In the genomic region with DNA sequence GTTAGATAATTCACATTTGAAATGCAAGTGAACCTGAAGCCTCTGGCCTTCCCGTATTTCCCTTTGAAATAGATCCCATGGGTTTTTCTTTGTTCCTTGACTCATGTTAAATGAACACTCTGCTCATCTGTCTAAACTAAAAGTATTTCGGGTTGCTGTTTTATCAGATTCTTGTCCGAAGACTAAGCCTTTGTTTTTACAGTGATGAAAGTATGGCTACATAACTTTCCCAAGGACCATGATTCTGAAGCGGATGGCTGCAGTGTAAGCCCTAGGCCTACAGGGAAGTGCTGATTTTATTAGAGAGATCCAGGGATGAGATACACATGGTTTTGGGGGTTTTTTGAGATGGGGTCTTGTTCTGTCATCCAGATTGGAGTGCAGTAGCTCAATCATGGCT, we compare ENCODE assay signal across 1 cellular context.
TF ChIP-seq lines count a peak whose summit lies in the region.

No MANE protein-coding gene starts in this region.

TF ChIP-seq in WTC11, 78 proteins besides CTCF, POLR2A, EP300 and RAD21 (continued from another document):
- TF ChIP-seq USF2 (CRISPR knock-in tag; IDR thresholded peaks at IDR 0.05) (no peak), ERG (CRISPR knock-in tag; IDR thresholded peaks at IDR 0.05) (no peak), ZNF317 (CRISPR knock-in tag; IDR thresholded peaks at IDR 0.05; ENCODE audit: borderline replicate concordance, low read depth) (no peak), NFE2L1 (CRISPR knock-in tag; IDR thresholded peaks at IDR 0.05) (no peak), MAX (CRISPR knock-in tag; IDR thresholded peaks at IDR 0.05) (no peak), E2F1 (CRISPR knock-in tag; IDR thresholded peaks at IDR 0.05) (no peak), ETV6 (CRISPR knock-in tag; IDR thresholded peaks at IDR 0.05) (no peak), ATF6 (CRISPR knock-in tag; IDR thresholded peaks at IDR 0.05) (no peak), ZNF121 (CRISPR knock-in tag; IDR thresholded peaks at IDR 0.05) (no peak), JAZF1 (CRISPR knock-in tag; IDR thresholded peaks at IDR 0.05) (no peak), ZNF263 (CRISPR knock-in tag; IDR thresholded peaks at IDR 0.05; ENCODE audit: low read depth) (no peak), MXD4 (CRISPR knock-in tag; IDR thresholded peaks at IDR 0.05; ENCODE audit: borderline replicate concordance) (no peak), TCF7 (CRISPR knock-in tag; IDR thresholded peaks at IDR 0.05; ENCODE audit: low read depth) (no peak)
- TF ChIP-seq, protein P1, sequence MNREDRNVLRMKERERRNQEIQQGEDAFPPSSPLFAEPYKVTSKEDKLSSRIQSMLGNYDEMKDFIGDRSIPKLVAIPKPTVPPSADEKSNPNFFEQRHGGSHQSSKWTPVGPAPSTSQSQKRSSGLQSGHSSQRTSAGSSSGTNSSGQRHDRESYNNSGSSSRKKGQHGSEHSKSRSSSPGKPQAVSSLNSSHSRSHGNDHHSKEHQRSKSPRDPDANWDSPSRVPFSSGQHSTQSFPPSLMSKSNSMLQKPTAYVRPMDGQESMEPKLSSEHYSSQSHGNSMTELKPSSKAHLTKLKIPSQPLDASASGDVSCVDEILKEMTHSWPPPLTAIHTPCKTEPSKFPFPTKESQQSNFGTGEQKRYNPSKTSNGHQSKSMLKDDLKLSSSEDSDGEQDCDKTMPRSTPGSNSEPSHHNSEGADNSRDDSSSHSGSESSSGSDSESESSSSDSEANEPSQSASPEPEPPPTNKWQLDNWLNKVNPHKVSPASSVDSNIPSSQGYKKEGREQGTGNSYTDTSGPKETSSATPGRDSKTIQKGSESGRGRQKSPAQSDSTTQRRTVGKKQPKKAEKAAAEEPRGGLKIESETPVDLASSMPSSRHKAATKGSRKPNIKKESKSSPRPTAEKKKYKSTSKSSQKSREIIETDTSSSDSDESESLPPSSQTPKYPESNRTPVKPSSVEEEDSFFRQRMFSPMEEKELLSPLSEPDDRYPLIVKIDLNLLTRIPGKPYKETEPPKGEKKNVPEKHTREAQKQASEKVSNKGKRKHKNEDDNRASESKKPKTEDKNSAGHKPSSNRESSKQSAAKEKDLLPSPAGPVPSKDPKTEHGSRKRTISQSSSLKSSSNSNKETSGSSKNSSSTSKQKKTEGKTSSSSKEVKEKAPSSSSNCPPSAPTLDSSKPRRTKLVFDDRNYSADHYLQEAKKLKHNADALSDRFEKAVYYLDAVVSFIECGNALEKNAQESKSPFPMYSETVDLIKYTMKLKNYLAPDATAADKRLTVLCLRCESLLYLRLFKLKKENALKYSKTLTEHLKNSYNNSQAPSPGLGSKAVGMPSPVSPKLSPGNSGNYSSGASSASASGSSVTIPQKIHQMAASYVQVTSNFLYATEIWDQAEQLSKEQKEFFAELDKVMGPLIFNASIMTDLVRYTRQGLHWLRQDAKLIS (CRISPR knock-in tag; IDR thresholded peaks at IDR 0.05; ENCODE audit: borderline replicate concordance): no peak
